In genomic region chr3:8423307-8423706, GRCh38 we compare ENCODE assay signal across 19 cellular contexts.
"Had no signal": no experiment of that assay in that cellular context is flagged by ENCODE, and none has a peak within 500 bp of the region (broad histone marks: within the 10 kb centered on the region; RNA-seq: fewer than 3 reads in every experiment).

No MANE protein-coding gene starts in this region.

- H3K9ac ChIP-seq: parathyroid adenoma had no signal

- H3K27me3 ChIP-seq: brain microvascular endothelial cell, gastroesophageal sphincter, heart left ventricle, neutrophil had no signal

- H3K4me1 ChIP-seq: gastroesophageal sphincter, heart left ventricle, parathyroid adenoma had no signal

- H2AFZ ChIP-seq: parathyroid adenoma had no signal

- DNase-seq: activated CD4-positive, alpha-beta T cell treated with anti-CD3 and anti-CD28 coated beads for 1 hour; activated CD8-positive, alpha-beta memory T cell treated with anti-CD3 and anti-CD28 coated beads for 24 hours; activated CD8-positive, alpha-beta memory T cell treated with anti-CD3 and anti-CD28 coated beads, Interleukin-2, amount 50 U/mL, for 48 hours; activated effector memory CD4-positive, alpha-beta T cell treated with Interleukin-2 at 50 U/mL for 16 hours; activated naive CD4-positive, alpha-beta T cell treated with anti-CD3 and anti-CD28 coated beads, Interleukin-2, amount 10 ng/mL, durations not matched to agents 7 days and 5 days; activated naive CD8-positive, alpha-beta T cell treated with anti-CD3 and anti-CD28 coated beads, Interleukin-2, amount 50 U/mL, for 24 hours; activated T-cell treated with anti-CD3 and anti-CD28 coated beads, Interleukin-2, amount 50 U/mL, for 48 hours; aorta; brain microvascular endothelial cell; heart left ventricle; kidney; natural killer cell; stimulated activated naive CD4-positive, alpha-beta T cell had no signal

- H3K36me3 ChIP-seq: brain microvascular endothelial cell, gastroesophageal sphincter, heart left ventricle, neutrophil had no signal

- ATAC-seq: activated naive CD8-positive, alpha-beta T cell treated with anti-CD3 and anti-CD28 coated beads, Interleukin-2, amount 50 U/mL, for 24 hours; gastroesophageal sphincter; heart left ventricle; left lobe of liver; natural killer cell had no signal

- H3K27ac ChIP-seq: brain microvascular endothelial cell, coronary artery, gastroesophageal sphincter, heart left ventricle, neutrophil, parathyroid adenoma had no signal

- H3K79me2 ChIP-seq: parathyroid adenoma had no signal

- H3K4me3 ChIP-seq: coronary artery, gastroesophageal sphincter, heart left ventricle, lung had no signal

- H3K9me3 ChIP-seq: neutrophil had no signal
